In genomic region chr2:131068172-131068571, GRCh38 we compare ENCODE assay signal across 4 cellular contexts. TPM values are rescaled to one million over a fixed set of nuclear protein-coding genes. Genes with fewer than 3 reads are reported as not detected.
DNase-seq lines count a peak whose midpoint lies in the region; ATAC-seq, FAIRE-seq and TF ChIP-seq lines count a peak whose summit lies in the region.
"Not testable (repeated sequence)": the region's sequence is repeated elsewhere in the genome, so short reads cannot be mapped to it uniquely, and the experiment has no call there.

No MANE protein-coding gene starts in this region.

- peaks cover 31% of the 10 kb centered on the region for H3K4me1 Mint-ChIP-seq in T-helper 17 cell

- not testable (repeated sequence) for H3K9me3 ChIP-seq in T-helper 17 cell (ENCODE audit: control insufficient read depth, low read length, poor library complexity, severe bottlenecking); K562 (replicated peaks; ENCODE audit: control insufficient read depth, insufficient read depth, low read depth, low read length); H1 (ENCODE audit: insufficient read depth in 2 of 2, low read depth in 1 of 2, low read length in 1 of 2); HepG2 (ENCODE audit: low read length)

- TF ChIP-seq RAD21 in K562 (CRISPR knock-in tag; conservative IDR thresholded peaks at IDR 0.05 in 1 of 2, IDR thresholded peaks at IDR 0.05 in 1 of 2); H1 (IDR thresholded peaks at IDR 0.05 in 1 of 2, conservative IDR thresholded peaks at IDR 0.05 in 1 of 2; ENCODE audit: low read depth in 2 of 2, low read length in 2 of 2); HepG2 (CRISPR knock-in tag; IDR thresholded peaks at IDR 0.05): not testable (repeated sequence)

- not testable (repeated sequence) for TF ChIP-seq CTCF in K562 (IDR thresholded peaks at IDR 0.05 in 2 of 3, conservative IDR thresholded peaks at IDR 0.05 in 1 of 3; ENCODE audit: insufficient read depth in 2 of 3, low read depth in 1 of 3, low read length in 3 of 3); H1 (IDR thresholded peaks at IDR 0.05; ENCODE audit: control extremely low read depth in 1 of 3, insufficient read depth in 1 of 3, low read depth in 1 of 3, low read length in 3 of 3); HepG2 (CRISPR knock-in tag; IDR thresholded peaks at IDR 0.05)

- not testable (repeated sequence) for H2BK15ac ChIP-seq in H1 (ENCODE audit: low read length)

- H3K9me1 ChIP-seq in K562 (ENCODE audit: control insufficient read depth, insufficient read depth, low read length), result not testable (repeated sequence)

- POLR2A ChIA-PET in K562 (lab: Yijun Ruan, JAX), result interaction anchor here (1.0 to 1.6 kb wide), 2 partner anchors 10 to 12 kb away, joined by 3 to 4 read pairs; no protein-coding TSS in a partner anchor
- POLR2A ChIA-PET in H1 (lab: Charles Lee; ENCODE audit: partially characterized antibody), result interaction anchor here (0.7 to 1.2 kb wide), 2 partner anchors 9 to 12 kb away, joined by 4 to 7 read pairs; no protein-coding TSS in a partner anchor
- POLR2A ChIA-PET in HepG2 (lab: Yijun Ruan, JAX), result not testable (repeated sequence)

- not testable (repeated sequence) for ATAC-seq in T-helper 17 cell, K562, HepG2

- FAIRE-seq in K562 (lab: Jason Lieb, UNC); H1 (lab: Jason Lieb, UNC); HepG2 (lab: Jason Lieb, UNC): not testable (repeated sequence)

- not testable (repeated sequence) for H2BK12ac ChIP-seq in H1 (ENCODE audit: low read depth, low read length)

- not testable (repeated sequence) for H3K9ac ChIP-seq in K562 (ENCODE audit: insufficient read depth in 1 of 2, low read depth in 2 of 2, low read length in 2 of 2); H1 (replicated peaks in 1 of 4; ENCODE audit: extremely low read depth in 1 of 4, low read depth in 3 of 4, low read length in 3 of 4); HepG2 (ENCODE audit: insufficient read depth, low read depth, low read length)

- H2AK5ac ChIP-seq in H1 (ENCODE audit: low read depth, low read length), result not testable (repeated sequence)

- H3K36me3 Mint-ChIP-seq in T-helper 17 cell (ENCODE audit: low read depth), result not testable (repeated sequence)

- 94% methylated on average over 6 of the region's 6 CpGs for WGBS in K562 (ENCODE audit: insufficient coverage, low coverage, missing lambda C conversion rate)
- WGBS in H1 (ENCODE audit: extremely low coverage in 1 of 2, insufficient coverage in 1 of 2, insufficient read length in 1 of 2, insufficient replicate concordance in 2 of 2, low coverage in 1 of 2, low lambda C conversion rate in 2 of 2, missing lambda C conversion rate in 1 of 2), 2 experiments, result 89% methylated on average over 6 of the region's 6 CpGs; no CpG with 5 or more reads in 1 of the 2 experiments
- 95% methylated on average over 6 of the region's 6 CpGs for WGBS in HepG2 (ENCODE audit: low lambda C conversion rate)

- H4K20me1 ChIP-seq in K562 (replicated peaks; ENCODE audit: control insufficient read depth, insufficient read depth, low read length), result not testable (repeated sequence)
- H4K20me1 ChIP-seq in H1 (replicated peaks in 1 of 2; ENCODE audit: control insufficient read depth in 1 of 2, insufficient read depth in 2 of 2, low read length in 2 of 2), result peaks cover 16 to 35% of the 10 kb centered on the region in 2 experiments
- peaks cover 34% of the 10 kb centered on the region for H4K20me1 ChIP-seq in HepG2 (ENCODE audit: insufficient read depth, low read length)

- not testable (repeated sequence) for H2AFZ ChIP-seq in K562 (ENCODE audit: low read depth, low read length); H1 (ENCODE audit: low read length); HepG2 (ENCODE audit: low read length)

- not testable (repeated sequence) for H2BK120ac ChIP-seq in H1 (replicated peaks; ENCODE audit: low read depth, low read length)

- not testable (repeated sequence) for H3K4ac ChIP-seq in H1 (replicated peaks; ENCODE audit: insufficient read length, low read depth, low read length)

- not testable (repeated sequence) for H3K79me1 ChIP-seq in H1 (ENCODE audit: low read depth, low read length)

- H4K8ac ChIP-seq in H1 (ENCODE audit: extremely low read depth, insufficient read depth, low read length), result peak overlapping the region; percentile 35; the same call in 1 of the 2 replicates

- H3K18ac ChIP-seq in H1 (ENCODE audit: extremely low read depth, low read length), result not testable (repeated sequence)

- H3K4me1 ChIP-seq in K562 (replicated peaks in 1 of 2; ENCODE audit: control insufficient read depth in 2 of 2, insufficient read depth in 2 of 2, low read length in 2 of 2); H1 (replicated peaks in 1 of 4; ENCODE audit: control insufficient read depth in 3 of 4, insufficient read depth in 4 of 4, low read length in 3 of 4): not testable (repeated sequence)
- peaks cover 18% of the 10 kb centered on the region for H3K4me1 ChIP-seq in HepG2 (ENCODE audit: insufficient read depth, low read length)

- not testable (repeated sequence) for H4K5ac ChIP-seq in H1 (ENCODE audit: insufficient read length, low read depth, low read length)

- not testable (repeated sequence) for TF ChIP-seq POLR2A in K562 (conservative IDR thresholded peaks at IDR 0.05); H1 (IDR thresholded peaks at IDR 0.05; ENCODE audit: control extremely low read depth in 1 of 2, low read depth in 2 of 2, low read length in 2 of 2); HepG2 (IDR thresholded peaks at IDR 0.05; ENCODE audit: insufficient read depth in 1 of 2, low read depth in 2 of 2, low read length in 2 of 2)

- not testable (repeated sequence) for H3K27ac ChIP-seq in K562 (ENCODE audit: extremely low read depth, low read depth, low read length); H1 (ENCODE audit: low read depth, low read length); HepG2 (ENCODE audit: extremely low read length, insufficient read depth, low read length)

- H2BK20ac ChIP-seq in H1 (ENCODE audit: low read length), result not testable (repeated sequence)

- not testable (repeated sequence) for H3K23ac ChIP-seq in H1 (ENCODE audit: insufficient read length)

- BruUV-seq in K562 (replicated peaks; lab: Mats Ljungman, UMichigan); HepG2 (replicated peaks; lab: Mats Ljungman, UMichigan): not testable (repeated sequence)

- DNase-seq in T-helper 17 cell; K562 (ENCODE audit: extremely low read depth in 1 of 4, low spot score in 3 of 4); H1 (ENCODE audit: low read depth in 1 of 2, low spot score in 2 of 2); HepG2 (ENCODE audit: low spot score): not testable (repeated sequence)

- not testable (repeated sequence) for H3K4me3 ChIP-seq in K562; H1 (ENCODE audit: extremely low read depth in 1 of 4, insufficient read depth in 2 of 4, low read depth in 3 of 4, low read length in 4 of 4); HepG2 (replicated peaks in 1 of 3; ENCODE audit: insufficient read depth in 1 of 3, low read depth in 2 of 3, low read length in 3 of 3)

- intact Hi-C loops in K562 (cut with micrococcal nuclease); HepG2 (cut with micrococcal nuclease; ENCODE audit: unreplicated experiment): not testable (repeated sequence)

- H3K14ac ChIP-seq in H1 (ENCODE audit: insufficient read length), result not testable (repeated sequence)

- H3K36me3 ChIP-seq in K562 (ENCODE audit: control insufficient read depth, insufficient read depth, low read length), result peaks cover 84% of the 10 kb centered on the region; the same call in 2 of the 3 replicates
- peaks cover 8 to 59% (median 18%) of the 10 kb centered on the region in 4 experiments; a peak in 7 of 8 replicates for H3K36me3 ChIP-seq in H1 (ENCODE audit: control insufficient read depth in 2 of 4, insufficient read depth in 4 of 4, low read length in 3 of 4)
- H3K36me3 ChIP-seq in HepG2 (replicated peaks in 1 of 2; ENCODE audit: control insufficient read depth in 1 of 2, insufficient read depth in 2 of 2, low read length in 2 of 2), result peaks cover 32 to 69% of the 10 kb centered on the region in 2 experiments

- not testable (repeated sequence) for H3K27me3 ChIP-seq in K562 (ENCODE audit: control insufficient read depth in 2 of 2, insufficient read depth in 2 of 2, low read length in 2 of 2); H1 (replicated peaks in 1 of 4; ENCODE audit: control insufficient read depth in 3 of 4, extremely low read depth in 1 of 4, insufficient read depth in 3 of 4, low read length in 3 of 4); HepG2 (ENCODE audit: control insufficient read depth in 1 of 2, insufficient read depth in 2 of 2, low read length in 2 of 2)

- not testable (repeated sequence) for H3K23me2 ChIP-seq in H1 (ENCODE audit: low read depth, low read length)

- H3K79me2 ChIP-seq in K562 (ENCODE audit: control insufficient read depth, insufficient read depth, low read length) (peaks cover 79% of the 10 kb centered on the region), H1 (ENCODE audit: control insufficient read depth in 1 of 2, insufficient read depth in 2 of 2, low read length in 2 of 2) (peaks cover 7 to 84% of the 10 kb centered on the region in 2 experiments; a peak in 3 of 4 replicates), HepG2 (ENCODE audit: insufficient read depth, low read length) (peaks cover 76% of the 10 kb centered on the region)

- not testable (repeated sequence) for H3K4me3 Mint-ChIP-seq in T-helper 17 cell

- H3K4me2 ChIP-seq in K562 (ENCODE audit: insufficient read depth, low read length); H1 (ENCODE audit: insufficient read depth in 1 of 2, low read depth in 2 of 2, low read length in 2 of 2); HepG2 (ENCODE audit: low read depth, low read length): not testable (repeated sequence)

- H4K91ac ChIP-seq in H1 (replicated peaks; ENCODE audit: insufficient read length, low read length), result not testable (repeated sequence)

- not testable (repeated sequence) for H3K56ac ChIP-seq in H1 (replicated peaks; ENCODE audit: insufficient read length, low read depth, low read length)

- TF ChIP-seq EP300 in K562 (IDR thresholded peaks at IDR 0.05; ENCODE audit: low read length); H1 (IDR thresholded peaks at IDR 0.05; ENCODE audit: borderline replicate concordance in 1 of 2, low read depth in 2 of 2, low read length in 2 of 2); HepG2 (IDR thresholded peaks at IDR 0.05; ENCODE audit: low read depth in 2 of 2, low read length in 2 of 2); HepG2 (CRISPR knock-in tag; IDR thresholded peaks at IDR 0.05; ENCODE audit: borderline replicate concordance): not testable (repeated sequence)

- CTCF ChIA-PET in K562 (lab: Yijun Ruan, JAX; ENCODE audit: low intra/inter-chr PET ratio); H1 (lab: Charles Lee; ENCODE audit: partially characterized antibody); HepG2 (lab: Yijun Ruan, JAX; ENCODE audit: low intra/inter-chr PET ratio, low total read pairs): not testable (repeated sequence)

- H2BK5ac ChIP-seq in H1 (ENCODE audit: low read depth, low read length), result not testable (repeated sequence)

- H3K27ac Mint-ChIP-seq in T-helper 17 cell, result peak overlapping the region; percentile 51

- in situ Hi-C loops in K562 (cut with MboI); HepG2 (cut with HindIII; ENCODE audit: extremely low pct_ligation_motif_present, low pct_unique_long_range_greater_than_20kb): not testable (repeated sequence)

- H3K27me3 Mint-ChIP-seq in T-helper 17 cell, result not testable (repeated sequence)

RNA-seq across cellular contexts. Expression of gene FAM168B, which starts 25.1 kb away (rescaled TPM):
- total RNA-seq in T-helper 17 cell (10 to 100 TPM; 56.1 to 71.2 TPM), K562 (2014; rRNA removed) (46.1 and 60.8 TPM in 2 replicates), K562 (2014; rRNA removed; fragmentation: Illumina TruSeq; extraction: Trizol) (32.1 and 33.9 TPM in 2 replicates), K562 (2015; rRNA removed; fragmentation: Illumina TruSeq; extraction: Trizol) (39.0 and 40.1 TPM in 2 replicates), K562 (2021) (67.4 and 76.0 TPM in 2 replicates), HepG2 (2016; rRNA removed; fragmentation: Illumina TruSeq; extraction: Trizol) (63.7 and 64.5 TPM in 2 replicates)
- total RNA-seq in K562 (2011; cell fraction: chromatin; rRNA removed; ENCODE audit: low replicate concordance), result 23.5 and 25.5 TPM in 2 replicates
- total RNA-seq in K562 (2011; cell fraction: nucleolus; rRNA removed), result 19.7 and 21.8 TPM in 2 replicates
- 26.0 and 35.7 TPM in 2 replicates for total RNA-seq in K562 (2011; cell fraction: nucleoplasm; rRNA removed)
- polyA plus RNA-seq in K562 (2011; rRNA removed) (51.6 and 56.9 TPM in 2 replicates), K562 (2014; fragmentation: Illumina TruSeq; extraction: Trizol) (47.8 and 56.3 TPM in 2 replicates), K562 (2014; fragmentation: Nextera tagmentation; extraction: Ambion mirVana) (1 to 10 TPM; 3.3 to 5.4 TPM), K562 (2014; rRNA removed) (59.4 and 64.2 TPM in 2 replicates), H1 (2011; rRNA removed) (123 and 162 TPM in 2 replicates), HepG2 (2011; rRNA removed) (113 and 127 TPM in 2 replicates)
- polyA plus RNA-seq in K562 (2011; cell fraction: cytosol; rRNA removed), result 89.9 and 202 TPM in 2 replicates
- polyA plus RNA-seq in K562 (2011; cell fraction: nucleus; rRNA removed), result 47.2 and 74.0 TPM in 2 replicates
- 53.3 and 56.9 TPM in 2 replicates for polyA plus RNA-seq in K562 (2012)
- 25.2 and 36.1 TPM in 2 replicates for polyA minus RNA-seq in K562 (2011; rRNA and poly(A)+ RNA removed)
- 38.3 and 40.4 TPM in 2 replicates for polyA minus RNA-seq in K562 (2011; cell fraction: cytosol; rRNA and poly(A)+ RNA removed)
- 12.5 and 15.2 TPM in 2 replicates for polyA minus RNA-seq in K562 (2011; cell fraction: nucleus; rRNA and poly(A)+ RNA removed)
- 58.1 and 61.9 TPM in 2 replicates for total RNA-seq in H1 (2021; fragmentation: NEBNext Ultra II Directional; extraction: Animal tissue kit (Norgen Biotek cat#: 25700))
- polyA plus RNA-seq in H1 (2011; cell fraction: cytosol; rRNA removed), result 78.4 TPM
- polyA plus RNA-seq in H1 (2011; cell fraction: nucleus; rRNA removed), result 118 TPM
- polyA plus RNA-seq in H1 (2012, experiment 1 of 2), result 38.3 to 47.2 TPM (median 42.6 TPM) in 4 replicates
- 7.9 TPM for polyA plus RNA-seq in H1 (2012, experiment 2 of 2)
- polyA plus RNA-seq in H1 (2013, experiment 1 of 2), result 42.7 TPM
- polyA plus RNA-seq in H1 (2013, experiment 2 of 2), result 44.3 TPM
- polyA minus RNA-seq in H1 (2011; rRNA and poly(A)+ RNA removed), result 72.8 and 107 TPM in 2 replicates
- 48.7 TPM for polyA minus RNA-seq in H1 (2011; cell fraction: cytosol; rRNA and poly(A)+ RNA removed)
- 26.0 TPM for polyA minus RNA-seq in H1 (2011; cell fraction: nucleus; rRNA and poly(A)+ RNA removed)
- 5.2 and 5.9 TPM in 2 replicates for total RNA-seq in HepG2 (2016; cell fraction: cytosol; rRNA removed; fragmentation: Illumina TruSeq; extraction: Trizol; ENCODE audit: low read depth)
- 54.8 and 65.4 TPM in 2 replicates for total RNA-seq in HepG2 (2016; cell fraction: insoluble cytoplasmic fraction; rRNA removed; fragmentation: Illumina TruSeq; extraction: Trizol)
- total RNA-seq in HepG2 (2016; cell fraction: membrane; rRNA removed; fragmentation: Illumina TruSeq; extraction: Trizol), result 19.1 and 22.7 TPM in 2 replicates
- 38.5 and 42.2 TPM in 2 replicates for total RNA-seq in HepG2 (2016; cell fraction: nucleus; rRNA removed; fragmentation: Illumina TruSeq; extraction: Trizol)
- 82.0 and 115 TPM in 2 replicates for polyA plus RNA-seq in HepG2 (2011; cell fraction: cytosol; rRNA removed)
- 115 and 127 TPM in 2 replicates for polyA plus RNA-seq in HepG2 (2011; cell fraction: nucleus; rRNA removed)
- polyA plus RNA-seq in HepG2 (2012), result 63.9 and 65.2 TPM in 2 replicates
- 3.6 and 4.4 TPM in 2 replicates for polyA plus RNA-seq in HepG2 (2016; cell fraction: cytosol; fragmentation: Illumina TruSeq; extraction: Trizol; ENCODE audit: low read depth)
- polyA plus RNA-seq in HepG2 (2016; cell fraction: insoluble cytoplasmic fraction; fragmentation: Illumina TruSeq; extraction: Trizol; ENCODE audit: low read depth), result 63.7 and 70.4 TPM in 2 replicates
- 10.7 and 10.9 TPM in 2 replicates for polyA plus RNA-seq in HepG2 (2016; cell fraction: membrane; fragmentation: Illumina TruSeq; extraction: Trizol; ENCODE audit: low read depth)
- 58.6 and 63.4 TPM in 2 replicates for polyA plus RNA-seq in HepG2 (2016; cell fraction: nucleus; fragmentation: Illumina TruSeq; extraction: Trizol; ENCODE audit: insufficient read depth, low read depth)
- 146 and 269 TPM in 2 replicates for polyA minus RNA-seq in HepG2 (2011; rRNA and poly(A)+ RNA removed; ENCODE audit: low replicate concordance)
- polyA minus RNA-seq in HepG2 (2011; cell fraction: cytosol; rRNA and poly(A)+ RNA removed), result 63.9 and 69.7 TPM in 2 replicates
- 31.0 and 31.8 TPM in 2 replicates for polyA minus RNA-seq in HepG2 (2011; cell fraction: nucleus; rRNA and poly(A)+ RNA removed)

RNA-seq across cellular contexts. Expression of gene PLEKHB2, which starts 37.0 kb away (rescaled TPM):
- total RNA-seq in T-helper 17 cell (10 to 100 TPM; 68.1 to 72.6 TPM), K562 (2014; rRNA removed) (48.6 and 65.2 TPM in 2 replicates), K562 (2014; rRNA removed; fragmentation: Illumina TruSeq; extraction: Trizol) (44.1 and 46.7 TPM in 2 replicates), K562 (2015; rRNA removed; fragmentation: Illumina TruSeq; extraction: Trizol) (43.7 and 47.3 TPM in 2 replicates), K562 (2021) (56.5 TPM in 2 replicates), HepG2 (2016; rRNA removed; fragmentation: Illumina TruSeq; extraction: Trizol) (78.9 and 110 TPM in 2 replicates)
- total RNA-seq in K562 (2011; cell fraction: chromatin; rRNA removed; ENCODE audit: low replicate concordance), result 57.5 and 90.0 TPM in 2 replicates
- 40.9 and 42.5 TPM in 2 replicates for total RNA-seq in K562 (2011; cell fraction: nucleolus; rRNA removed)
- total RNA-seq in K562 (2011; cell fraction: nucleoplasm; rRNA removed), result 74.6 and 88.2 TPM in 2 replicates
- polyA plus RNA-seq in K562 (2011; rRNA removed) (53.8 and 71.5 TPM in 2 replicates), K562 (2014; fragmentation: Illumina TruSeq; extraction: Trizol) (55.4 and 56.2 TPM in 2 replicates), K562 (2014; fragmentation: Nextera tagmentation; extraction: Ambion mirVana) (10 to 100 TPM; 41.3 to 42.6 TPM), K562 (2014; rRNA removed) (50.2 and 53.0 TPM in 2 replicates), H1 (2011; rRNA removed) (42.4 and 44.0 TPM in 2 replicates), HepG2 (2011; rRNA removed) (61.5 and 73.0 TPM in 2 replicates)
- polyA plus RNA-seq in K562 (2011; cell fraction: cytosol; rRNA removed), result 57.4 and 73.3 TPM in 2 replicates
- polyA plus RNA-seq in K562 (2011; cell fraction: nucleus; rRNA removed), result 29.5 and 30.0 TPM in 2 replicates
- polyA plus RNA-seq in K562 (2012), result 53.7 and 58.0 TPM in 2 replicates
- polyA minus RNA-seq in K562 (2011; rRNA and poly(A)+ RNA removed), result 80.6 and 119 TPM in 2 replicates
- 54.8 and 64.5 TPM in 2 replicates for polyA minus RNA-seq in K562 (2011; cell fraction: cytosol; rRNA and poly(A)+ RNA removed)
- polyA minus RNA-seq in K562 (2011; cell fraction: nucleus; rRNA and poly(A)+ RNA removed), result 20.1 and 30.9 TPM in 2 replicates
- total RNA-seq in H1 (2021; fragmentation: NEBNext Ultra II Directional; extraction: Animal tissue kit (Norgen Biotek cat#: 25700)), result 52.8 and 54.8 TPM in 2 replicates
- polyA plus RNA-seq in H1 (2011; cell fraction: cytosol; rRNA removed), result 79.2 TPM
- polyA plus RNA-seq in H1 (2011; cell fraction: nucleus; rRNA removed), result 26.0 TPM
- polyA plus RNA-seq in H1 (2012, experiment 1 of 2), result 36.0 to 46.3 TPM (median 43.4 TPM) in 4 replicates
- polyA plus RNA-seq in H1 (2012, experiment 2 of 2), result 7.8 TPM
- 27.9 TPM for polyA plus RNA-seq in H1 (2013, experiment 1 of 2)
- polyA plus RNA-seq in H1 (2013, experiment 2 of 2), result 30.0 TPM
- polyA minus RNA-seq in H1 (2011; rRNA and poly(A)+ RNA removed), result 81.1 and 82.2 TPM in 2 replicates
- 48.7 TPM for polyA minus RNA-seq in H1 (2011; cell fraction: cytosol; rRNA and poly(A)+ RNA removed)
- 25.4 TPM for polyA minus RNA-seq in H1 (2011; cell fraction: nucleus; rRNA and poly(A)+ RNA removed)
- total RNA-seq in HepG2 (2016; cell fraction: cytosol; rRNA removed; fragmentation: Illumina TruSeq; extraction: Trizol; ENCODE audit: low read depth), result 5.7 and 5.8 TPM in 2 replicates
- 79.4 and 115 TPM in 2 replicates for total RNA-seq in HepG2 (2016; cell fraction: insoluble cytoplasmic fraction; rRNA removed; fragmentation: Illumina TruSeq; extraction: Trizol)
- total RNA-seq in HepG2 (2016; cell fraction: membrane; rRNA removed; fragmentation: Illumina TruSeq; extraction: Trizol), result 23.2 and 24.7 TPM in 2 replicates
- 42.5 and 48.0 TPM in 2 replicates for total RNA-seq in HepG2 (2016; cell fraction: nucleus; rRNA removed; fragmentation: Illumina TruSeq; extraction: Trizol)
- 65.3 and 72.4 TPM in 2 replicates for polyA plus RNA-seq in HepG2 (2011; cell fraction: cytosol; rRNA removed)
- polyA plus RNA-seq in HepG2 (2011; cell fraction: nucleus; rRNA removed), result 45.0 and 54.5 TPM in 2 replicates
- 45.1 and 56.7 TPM in 2 replicates for polyA plus RNA-seq in HepG2 (2012)
- polyA plus RNA-seq in HepG2 (2016; cell fraction: cytosol; fragmentation: Illumina TruSeq; extraction: Trizol; ENCODE audit: low read depth), result 3.1 TPM in 2 replicates
- polyA plus RNA-seq in HepG2 (2016; cell fraction: insoluble cytoplasmic fraction; fragmentation: Illumina TruSeq; extraction: Trizol; ENCODE audit: low read depth), result 88.2 and 92.6 TPM in 2 replicates
- polyA plus RNA-seq in HepG2 (2016; cell fraction: membrane; fragmentation: Illumina TruSeq; extraction: Trizol; ENCODE audit: low read depth), result 9.5 and 11.4 TPM in 2 replicates
- 55.3 and 58.5 TPM in 2 replicates for polyA plus RNA-seq in HepG2 (2016; cell fraction: nucleus; fragmentation: Illumina TruSeq; extraction: Trizol; ENCODE audit: insufficient read depth, low read depth)
- 79.4 and 118 TPM in 2 replicates for polyA minus RNA-seq in HepG2 (2011; rRNA and poly(A)+ RNA removed; ENCODE audit: low replicate concordance)
- 62.2 and 79.1 TPM in 2 replicates for polyA minus RNA-seq in HepG2 (2011; cell fraction: cytosol; rRNA and poly(A)+ RNA removed)
- 51.4 and 56.7 TPM in 2 replicates for polyA minus RNA-seq in HepG2 (2011; cell fraction: nucleus; rRNA and poly(A)+ RNA removed)
